8 cellular contexts compared by ENCODE assay signal in genomic region chr2:146081459-146081858, GRCh38.
"Had no signal": no experiment of that assay in that cellular context is flagged by ENCODE, and none has a peak within 500 bp of the region (broad histone marks: within the 10 kb centered on the region; RNA-seq: fewer than 3 reads in every experiment).

No MANE protein-coding gene starts in this region.

- FAIRE-seq: G401.6, GM12878, GM12891, GM12892, GM18507, GM19239 had no signal

- H3K4me3 ChIP-seq: GM12878 had no signal

- DNase-seq: GDM1, GF-D8 had no signal

- ATAC-seq: GM12878 had no signal
